In the genomic region with DNA sequence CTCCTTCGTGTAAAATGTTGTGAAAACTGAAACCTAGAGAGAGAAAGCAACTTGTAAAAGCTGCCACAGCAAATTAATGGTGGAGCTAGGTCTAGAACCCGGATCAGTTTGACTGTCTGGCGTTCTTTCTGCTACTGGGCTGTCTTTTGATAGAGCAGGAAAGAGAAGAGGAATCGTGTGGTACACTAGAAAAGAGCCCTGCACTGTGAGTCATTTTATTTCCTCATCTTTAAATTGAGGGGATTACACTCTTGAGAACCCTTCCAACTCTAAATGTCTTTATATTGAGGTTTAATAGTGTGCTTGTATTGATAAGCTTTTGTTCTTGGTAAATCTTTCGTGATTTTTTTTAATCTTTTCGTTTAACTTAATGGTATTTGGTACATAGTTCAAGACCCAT, we compare ENCODE assay signal across 11 cellular contexts. TPM values are rescaled to one million over a fixed set of nuclear protein-coding genes. Genes with fewer than 3 reads are reported as not detected.
A peak's percentile ranks its signal among the peaks of the same experiment; 100 is the strongest.
DNase-seq lines count a peak whose midpoint lies in the region; ATAC-seq and TF ChIP-seq lines count a peak whose summit lies in the region.
"Had no signal": no experiment of that assay in that cellular context is flagged by ENCODE, and none has a peak within 500 bp of the region (broad histone marks: within the 10 kb centered on the region; RNA-seq: fewer than 3 reads in every experiment).

No MANE protein-coding gene starts in this region.

- ATAC-seq in activated T-cell treated with anti-CD3 and anti-CD28 coated beads, Interleukin-2, amount 50 U/mL, for 72 hours (replicated peaks in 1 of 2) = no peak
- ATAC-seq in activated T-cell treated with anti-CD3 and anti-CD28 coated beads, Interleukin-2, amount 50 U/mL, for 4 hours = no peak
- ATAC-seq in RWPE2 (ENCODE audit: low read depth) = no peak
- ATAC-seq in stimulated activated naive CD8-positive, alpha-beta T cell treated with anti-CD3 and anti-CD28 coated beads, Interleukin-15, amount 100 ng/mL, for 72 hours = no peak
- ATAC-seq: upper lobe of right lung had no signal

- peaks cover 45% of the 10 kb centered on the region for H3K4me1 Mint-ChIP-seq in activated T-cell treated with anti-CD3 and anti-CD28 coated beads, Interleukin-2, amount 50 U/mL, for 72 hours (ENCODE audit: low read depth)
- H3K4me1 Mint-ChIP-seq in activated T-cell treated with anti-CD3 and anti-CD28 coated beads, Interleukin-2, amount 50 U/mL, for 4 hours (ENCODE audit: low read depth) = peaks cover 58% of the 10 kb centered on the region
- H3K4me1 Mint-ChIP-seq in endodermal cell = peaks cover 25% of the 10 kb centered on the region
- H3K4me1 Mint-ChIP-seq in stimulated activated naive CD8-positive, alpha-beta T cell treated with anti-CD3 and anti-CD28 coated beads, Interleukin-15, amount 100 ng/mL, for 72 hours = peaks cover 51% of the 10 kb centered on the region

- peak overlapping the region; percentile 38 for H3K27ac Mint-ChIP-seq in activated T-cell treated with anti-CD3 and anti-CD28 coated beads, Interleukin-2, amount 50 U/mL, for 72 hours
- H3K27ac Mint-ChIP-seq in endodermal cell = peak overlapping the region; percentile 77
- no peak overlapping the region for H3K27ac Mint-ChIP-seq in stimulated activated naive CD8-positive, alpha-beta T cell treated with anti-CD3 and anti-CD28 coated beads, Interleukin-15, amount 100 ng/mL, for 72 hours

- no peaks in the 10 kb centered on the region for H3K36me3 ChIP-seq in RWPE2 (ENCODE audit: low read depth)
- H3K36me3 ChIP-seq in endodermal cell (ENCODE audit: control insufficient read depth, insufficient read depth, low read length) = no peaks in the 10 kb centered on the region
- no peaks in the 10 kb centered on the region; the same call in 1 of the 2 replicates for H3K36me3 ChIP-seq in BE2C
- H3K36me3 ChIP-seq: upper lobe of right lung had no signal

- H3K27me3 ChIP-seq in RWPE2 (ENCODE audit: insufficient read depth, poor library complexity, severe bottlenecking) (no peaks in the 10 kb centered on the region), endodermal cell (ENCODE audit: control insufficient read depth, insufficient read depth, low read length, poor library complexity, severe bottlenecking) (no peaks in the 10 kb centered on the region), BE2C (no peaks in the 10 kb centered on the region)
- H3K27me3 ChIP-seq: upper lobe of right lung had no signal

- no peak for TF ChIP-seq CTCF in RWPE2 (IDR thresholded peaks at IDR 0.05; ENCODE audit: poor library complexity, severe bottlenecking)
- no peak for TF ChIP-seq CTCF in endodermal cell (conservative IDR thresholded peaks at IDR 0.05)
- no peak for TF ChIP-seq CTCF in BE2C (IDR thresholded peaks at IDR 0.05; ENCODE audit: low read depth, low read length)

- H3K4me1 ChIP-seq in RWPE2 (ENCODE audit: insufficient read depth, poor library complexity, severe bottlenecking) (peaks cover 29% of the 10 kb centered on the region), endodermal cell (ENCODE audit: control insufficient read depth, insufficient read depth, low read length) (no peaks in the 10 kb centered on the region), BE2C (no peaks in the 10 kb centered on the region)

- peak overlapping the region; percentile 16 for H3K27ac ChIP-seq in RWPE2 (ENCODE audit: poor library complexity, severe bottlenecking)
- H3K27ac ChIP-seq in endodermal cell (ENCODE audit: low read depth, low read length) = no peak overlapping the region
- H3K27ac ChIP-seq: upper lobe of right lung had no signal

- H3K36me3 Mint-ChIP-seq in activated T-cell treated with anti-CD3 and anti-CD28 coated beads, Interleukin-2, amount 50 U/mL, for 72 hours (ENCODE audit: insufficient read depth in 2 of 2) = no peaks in the 10 kb centered on the region
- no peaks in the 10 kb centered on the region for H3K36me3 Mint-ChIP-seq in activated T-cell treated with anti-CD3 and anti-CD28 coated beads, Interleukin-2, amount 50 U/mL, for 4 hours (ENCODE audit: insufficient read depth)
- no peaks in the 10 kb centered on the region for H3K36me3 Mint-ChIP-seq in endodermal cell (ENCODE audit: low read depth)

- 33 to 69% methylated on average over 1 to 5 of the region's 6 CpGs for WGBS in endodermal cell (ENCODE audit: insufficient coverage in 1 of 2, insufficient read length in 1 of 2), 2 experiments

- H3K4me3 ChIP-seq in RWPE2 (ENCODE audit: severe bottlenecking) = no peak overlapping the region
- peak overlapping the region; percentile 90 for H3K4me3 ChIP-seq in endodermal cell (ENCODE audit: low read length)
- H3K4me3 ChIP-seq in BE2C (ENCODE audit: low read depth, low read length) = no peak overlapping the region
- H3K4me3 ChIP-seq: upper lobe of right lung had no signal

- H3K9ac ChIP-seq in endodermal cell (ENCODE audit: extremely low read depth, low read length, poor library complexity, severe bottlenecking) = peak overlapping the region; percentile 34

- H3K27me3 Mint-ChIP-seq in activated T-cell treated with anti-CD3 and anti-CD28 coated beads, Interleukin-2, amount 50 U/mL, for 72 hours (ENCODE audit: low read depth) = no peaks in the 10 kb centered on the region
- no peaks in the 10 kb centered on the region for H3K27me3 Mint-ChIP-seq in activated T-cell treated with anti-CD3 and anti-CD28 coated beads, Interleukin-2, amount 50 U/mL, for 4 hours (ENCODE audit: low read depth)
- H3K27me3 Mint-ChIP-seq in endodermal cell (ENCODE audit: insufficient read depth) = no peaks in the 10 kb centered on the region
- no peaks in the 10 kb centered on the region for H3K27me3 Mint-ChIP-seq in stimulated activated naive CD8-positive, alpha-beta T cell treated with anti-CD3 and anti-CD28 coated beads, Interleukin-15, amount 100 ng/mL, for 72 hours

- peak overlapping the region; percentile 39 to 63 for H3K4me3 Mint-ChIP-seq in activated T-cell treated with anti-CD3 and anti-CD28 coated beads, Interleukin-2, amount 50 U/mL, for 72 hours
- no peak overlapping the region for H3K4me3 Mint-ChIP-seq in activated T-cell treated with anti-CD3 and anti-CD28 coated beads, Interleukin-2, amount 50 U/mL, for 4 hours
- peak overlapping the region; percentile 20 for H3K4me3 Mint-ChIP-seq in endodermal cell
- peak overlapping the region; percentile 45 to 52 for H3K4me3 Mint-ChIP-seq in stimulated activated naive CD8-positive, alpha-beta T cell treated with anti-CD3 and anti-CD28 coated beads, Interleukin-15, amount 100 ng/mL, for 72 hours

- H3K9me3 ChIP-seq in RWPE2 (ENCODE audit: severe bottlenecking) (no peaks in the 10 kb centered on the region), endodermal cell (ENCODE audit: control insufficient read depth, low read length) (no peaks in the 10 kb centered on the region), BE2C (no peaks in the 10 kb centered on the region)
- H3K9me3 ChIP-seq: upper lobe of right lung had no signal

- DNase-seq in activated T-cell treated with anti-CD3 and anti-CD28 coated beads, Interleukin-2, amount 50 U/mL, for 72 hours = no peak
- DNase-seq in activated T-cell treated with anti-CD3 and anti-CD28 coated beads, Interleukin-2, amount 50 U/mL, for 4 hours = no peak
- DNase-seq in RWPE2 (ENCODE audit: low spot score) = no peak
- DNase-seq in endodermal cell = no peak
- no peak for DNase-seq in stimulated activated naive CD8-positive, alpha-beta T cell treated with anti-CD3 and anti-CD28 coated beads, Interleukin-15, amount 100 ng/mL, for 72 hours
- no peak for DNase-seq in NCI-H146 (lab: John Stamatoyannopoulos, UW)
- no peak for DNase-seq in BE2C
- no peak for DNase-seq in DMS 273 treated with DMSO at 0.1 percent for 48 hours (lab: John Stamatoyannopoulos, UW)
- DNase-seq: mammary epithelial cell, RPMI8226, upper lobe of right lung had no signal

- no peaks in the 10 kb centered on the region for H3K9me3 Mint-ChIP-seq in activated T-cell treated with anti-CD3 and anti-CD28 coated beads, Interleukin-2, amount 50 U/mL, for 72 hours
- no peaks in the 10 kb centered on the region for H3K9me3 Mint-ChIP-seq in activated T-cell treated with anti-CD3 and anti-CD28 coated beads, Interleukin-2, amount 50 U/mL, for 4 hours
- H3K9me3 Mint-ChIP-seq in endodermal cell = peaks cover 32% of the 10 kb centered on the region
- H3K9me3 Mint-ChIP-seq in stimulated activated naive CD8-positive, alpha-beta T cell treated with anti-CD3 and anti-CD28 coated beads, Interleukin-15, amount 100 ng/mL, for 72 hours = no peaks in the 10 kb centered on the region

RNA-seq across cellular contexts. Expression of gene WDR44, which starts 4.3 kb away (rescaled TPM):
- total RNA-seq in activated T-cell treated with anti-CD3 and anti-CD28 coated beads, Interleukin-2, amount 50 U/mL, for 72 hours = 10 to 100 TPM; 12.2 to 12.4 TPM
- 1 to 10 TPM; 8.0 to 8.6 (median 8.4) TPM for total RNA-seq in activated T-cell treated with anti-CD3 and anti-CD28 coated beads, Interleukin-2, amount 50 U/mL, for 4 hours
- total RNA-seq in endodermal cell = 10 to 100 TPM; 26.3 to 36.3 TPM
- polyA plus RNA-seq in endodermal cell (2013, experiment 1 of 2) = 15.5 TPM
- 17.5 TPM for polyA plus RNA-seq in endodermal cell (2013, experiment 2 of 2)
- polyA plus RNA-seq in BE2C (2012; ENCODE audit: insufficient read depth, insufficient read length, low read depth) = 4.6 TPM

Comparison
In these comparisons a context has a peak if more than half of its experiments do, and no peak if none do; other contexts are left out.
1. H3K27ac Mint-ChIP-seq: peak in activated T-cell treated with anti-CD3 and anti-CD28 coated beads, Interleukin-2, amount 50 U/mL, for 72 hours (single experiment) and endodermal cell (single experiment); none in stimulated activated naive CD8-positive, alpha-beta T cell treated with anti-CD3 and anti-CD28 coated beads, Interleukin-15, amount 100 ng/mL, for 72 hours (0 of 2).